In genomic region chr1:2627746-2628145, GRCh38 we compare ENCODE assay signal across 25 cellular contexts. TPM values are rescaled to one million over a fixed set of nuclear protein-coding genes. Genes with fewer than 3 reads are reported as not detected.
"Had no signal": no experiment of that assay in that cellular context is flagged by ENCODE, and none has a peak within 500 bp of the region (broad histone marks: within the 10 kb centered on the region; RNA-seq: fewer than 3 reads in every experiment).

No MANE protein-coding gene starts in this region.

- H3K4me1 Mint-ChIP-seq: activated CD4-positive, alpha-beta T cell treated with anti-CD3 and anti-CD28 coated beads, Interleukin-2, amount 10 ng/mL, durations not matched to agents 24 days and 14 days had no signal

- DNase-seq: activated CD4-positive, alpha-beta memory T cell treated with anti-CD3 and anti-CD28 coated beads for 36 hours; activated CD4-positive, alpha-beta T cell treated with anti-CD3 and anti-CD28 coated beads, Interleukin-2, amount 10 ng/mL, durations not matched to agents 24 days and 14 days; activated CD4-positive, CD25-positive, alpha-beta regulatory T cell treated with anti-CD3 and anti-CD28 coated beads, Interleukin-2, amount 50 U/mL, for 72 hours; activated effector memory CD4-positive, alpha-beta T cell treated with anti-CD3 and anti-CD28 coated beads, Interleukin-2, amount 50 U/mL, for 16 hours; activated naive CD4-positive, alpha-beta T cell treated with anti-CD3 and anti-CD28 coated beads for 36 hours; body of pancreas; cerebellar nuclear complex; colonic mucosa; mesendoderm; nephron progenitor cell; nucleus accumbens; stimulated activated CD4-positive, alpha-beta T cell treated with anti-CD3 and anti-CD28 coated beads, Interleukin-4, amount 100 ng/mL, for 1 hour; stimulated activated naive CD8-positive, alpha-beta T cell treated with anti-CD3 and anti-CD28 coated beads, Interleukin-15, Interleukin-2, amounts not matched to agents 100 U/mL and 50 U/mL, for 24 hours; SW 1271; T-helper 2 cell had no signal

- H3K27ac Mint-ChIP-seq: activated CD4-positive, alpha-beta memory T cell treated with anti-CD3 and anti-CD28 coated beads for 36 hours; activated CD4-positive, alpha-beta T cell treated with anti-CD3 and anti-CD28 coated beads, Interleukin-2, amount 10 ng/mL, durations not matched to agents 24 days and 14 days; activated naive CD4-positive, alpha-beta T cell treated with anti-CD3 and anti-CD28 coated beads for 36 hours; activated T-helper 1 cell treated with anti-CD3 and anti-CD28 coated beads, Interleukin-12 subunit alpha, Interleukin-12 subunit beta, Interleukin-2, Interleukin-4 antibody, amounts not matched to agents 30 ng/mL and 10 ng/mL and 1 ng/mL, durations not matched to agents 14 hours and 24 hours and 36 hours; nephron progenitor cell; type B pancreatic cell had no signal

- H3K4me3 ChIP-seq: body of pancreas, colonic mucosa, dorsolateral prefrontal cortex, esophagus muscularis mucosa, left lung, lung, thoracic aorta, vagina had no signal

- H3K36me3 Mint-ChIP-seq: activated CD4-positive, alpha-beta memory T cell treated with anti-CD3 and anti-CD28 coated beads for 36 hours; type B pancreatic cell had no signal

- H3K36me3 ChIP-seq: colonic mucosa, esophagus muscularis mucosa, left lung, thoracic aorta, vagina had no signal

- H3K4me1 ChIP-seq: colonic mucosa, parathyroid adenoma had no signal

- H3K4me2 ChIP-seq: SK-N-SH had no signal

- H3K9me3 Mint-ChIP-seq: type B pancreatic cell had no signal

- ATAC-seq: body of pancreas; left lung; stimulated activated naive CD8-positive, alpha-beta T cell treated with anti-CD3 and anti-CD28 coated beads, Interleukin-15, Interleukin-2, amounts not matched to agents 100 U/mL and 50 U/mL, for 24 hours had no signal

- H3K9me3 ChIP-seq: body of pancreas, colonic mucosa, esophagus muscularis mucosa, left lung, SK-N-SH, thoracic aorta, vagina had no signal

- H3K79me2 ChIP-seq: parathyroid adenoma had no signal

- H3K27ac ChIP-seq: body of pancreas, colonic mucosa, dorsolateral prefrontal cortex, esophagus muscularis mucosa, left lung, parathyroid adenoma, thoracic aorta, vagina had no signal

- H3K4me3 Mint-ChIP-seq: activated CD4-positive, alpha-beta memory T cell treated with anti-CD3 and anti-CD28 coated beads for 36 hours; activated CD4-positive, alpha-beta T cell treated with anti-CD3 and anti-CD28 coated beads, Interleukin-2, amount 10 ng/mL, durations not matched to agents 24 days and 14 days; activated naive CD4-positive, alpha-beta T cell treated with anti-CD3 and anti-CD28 coated beads for 36 hours; activated T-helper 1 cell treated with anti-CD3 and anti-CD28 coated beads, Interleukin-12 subunit alpha, Interleukin-12 subunit beta, Interleukin-2, Interleukin-4 antibody, amounts not matched to agents 30 ng/mL and 10 ng/mL and 1 ng/mL, durations not matched to agents 14 hours and 24 hours and 36 hours; nephron progenitor cell; type B pancreatic cell had no signal

- H2AFZ ChIP-seq: parathyroid adenoma had no signal

RNA-seq across cellular contexts. Expression of gene MMEL1, which starts 5.1 kb away (rescaled TPM):
- total RNA-seq: body of pancreas, thoracic aorta had no signal
